8 cellular contexts compared by ENCODE assay signal in genomic region chr1:161013104-161013590, GRCh38. TPM values are rescaled to one million over a fixed set of nuclear protein-coding genes. Genes with fewer than 3 reads are reported as not detected.
DNase-seq lines count a peak whose midpoint lies in the region; ATAC-seq and TF ChIP-seq lines count a peak whose summit lies in the region.

No MANE protein-coding gene starts in this region.

- no peak overlapping the region for H2BK120ac ChIP-seq in neuronal stem cell (ENCODE audit: low read depth, low read length)

- no peak overlapping the region for H3K4ac ChIP-seq in neuronal stem cell (ENCODE audit: low read length)

- peaks cover 78% of the 10 kb centered on the region for H3K79me2 ChIP-seq in MM.1S (ENCODE audit: low read length)

- H4K20me1 ChIP-seq in MM.1S (ENCODE audit: insufficient read depth, low read length), result no peaks in the 10 kb centered on the region

- H2BK15ac ChIP-seq in neuronal stem cell (ENCODE audit: low read length), result no peak overlapping the region

- H3K9ac ChIP-seq in MM.1S (ENCODE audit: low read length), result peak overlapping the region; percentile 36; the same call in 1 of the 2 replicates
- peak overlapping the region; percentile 52 to 70 for H3K9ac ChIP-seq in duodenal mucosa (ENCODE audit: low read depth in 1 of 2, low read length in 2 of 2)
- H3K9ac ChIP-seq in neuronal stem cell (ENCODE audit: low read depth, low read length, poor library complexity), result no peak overlapping the region

- H3K79me1 ChIP-seq in neuronal stem cell (ENCODE audit: low read depth, low read length), result no peaks in the 10 kb centered on the region

- no CpG with 5 or more reads among the region's 1 CpG for WGBS in neuronal stem cell (ENCODE audit: extremely low coverage in 2 of 2, insufficient read length in 2 of 2, insufficient replicate concordance in 1 of 2), 2 donors

- H3K4me2 ChIP-seq in MM.1S (ENCODE audit: low read depth, low read length), result peak overlapping the region; percentile 89
- H3K4me2 ChIP-seq in neuronal stem cell (ENCODE audit: insufficient read depth, low read length, poor library complexity, severe bottlenecking), result no peak overlapping the region

- no peak overlapping the region for H3K14ac ChIP-seq in neuronal stem cell (ENCODE audit: low read length)

- no peak overlapping the region for H3K23ac ChIP-seq in neuronal stem cell (ENCODE audit: low read depth, low read length, poor library complexity)

- H4K8ac ChIP-seq in neuronal stem cell (ENCODE audit: low read depth, low read length), result no peak overlapping the region

- H2AFZ ChIP-seq in MM.1S (ENCODE audit: low read length) (no peak overlapping the region), neuronal stem cell (ENCODE audit: low read length) (peak overlapping the region; percentile 78)

- H3K9me2 ChIP-seq in MM.1S (replicated peaks; ENCODE audit: insufficient read depth, low read length), result no peaks in the 10 kb centered on the region

- no peak overlapping the region for H2BK12ac ChIP-seq in neuronal stem cell (ENCODE audit: low read length)

- H4K91ac ChIP-seq in neuronal stem cell (ENCODE audit: low read depth, low read length, poor library complexity), result no peak overlapping the region

- H3K27ac ChIP-seq in MM.1S (ENCODE audit: low read length), result peak overlapping the region; percentile 88
- peak overlapping the region; percentile 89 for H3K27ac ChIP-seq in duodenal mucosa (ENCODE audit: low read depth, low read length)
- H3K27ac ChIP-seq in neuronal stem cell (replicated peaks; ENCODE audit: low read length), result no peak overlapping the region

- H3K36me3 ChIP-seq in MM.1S (replicated peaks; ENCODE audit: insufficient read depth, low read length) (no peaks in the 10 kb centered on the region), duodenal mucosa (ENCODE audit: control insufficient read depth in 1 of 2, insufficient read depth in 2 of 2, low read length in 2 of 2) (no peaks in the 10 kb centered on the region), neuronal stem cell (replicated peaks in 1 of 2; ENCODE audit: control insufficient read depth in 2 of 2, insufficient read depth in 2 of 2, low read length in 2 of 2) (no peaks in the 10 kb centered on the region)

- H3K9me3 ChIP-seq in MM.1S (replicated peaks; ENCODE audit: insufficient read depth, low read length), result no peaks in the 10 kb centered on the region
- H3K9me3 ChIP-seq in duodenal mucosa (ENCODE audit: control insufficient read depth in 1 of 2, low read length in 2 of 2), result no peaks in the 10 kb centered on the region
- H3K9me3 ChIP-seq in neuronal stem cell (replicated peaks in 1 of 2; ENCODE audit: control insufficient read depth in 2 of 2, insufficient read depth in 1 of 2, low read depth in 1 of 2, low read length in 2 of 2), result no peaks in the 10 kb centered on the region

- DNase-seq in MM.1S (no peak), neuronal stem cell (ENCODE audit: low spot score) (no peak), cerebellum (ENCODE audit: low spot score) (no peak), NK-92 (lab: John Stamatoyannopoulos, UW; ENCODE audit: unreplicated experiment) (no peak), GM19238 (ENCODE audit: insufficient read length, low spot score) (no peak)

- TF ChIP-seq CTCF in MM.1S (IDR thresholded peaks at IDR 0.05; ENCODE audit: low read length), result no peak

- H3K4me1 ChIP-seq in MM.1S (ENCODE audit: low read length) (peaks cover 16% of the 10 kb centered on the region), duodenal mucosa (ENCODE audit: control insufficient read depth in 1 of 2, insufficient read depth in 2 of 2, low read length in 2 of 2) (peaks cover 27 to 33% of the 10 kb centered on the region in 2 donors), neuronal stem cell (ENCODE audit: control insufficient read depth in 2 of 2, insufficient read depth in 1 of 2, low read depth in 1 of 2, low read length in 2 of 2) (peaks cover 4 to 8% of the 10 kb centered on the region in 2 donors)

- H3K27me3 ChIP-seq in MM.1S (replicated peaks; ENCODE audit: insufficient read depth, low read length), result no peaks in the 10 kb centered on the region
- H3K27me3 ChIP-seq in duodenal mucosa (ENCODE audit: control insufficient read depth in 1 of 2, insufficient read depth in 2 of 2, low read length in 2 of 2), result no peaks in the 10 kb centered on the region
- H3K27me3 ChIP-seq in neuronal stem cell (ENCODE audit: control insufficient read depth in 3 of 3, insufficient read depth in 3 of 3, low read depth in 1 of 3, low read length in 3 of 3), result peaks cover 0 to 2% (median 0%) of the 10 kb centered on the region in 3 experiments

- no peak overlapping the region for H3K18ac ChIP-seq in neuronal stem cell (ENCODE audit: low read length)

- peak overlapping the region; percentile 51 for H3K4me3 ChIP-seq in MM.1S (ENCODE audit: low read length)
- H3K4me3 ChIP-seq in duodenal mucosa (ENCODE audit: low read depth in 1 of 2, low read length in 2 of 2), result peak overlapping the region; percentile 58 to 71
- no peak overlapping the region for H3K4me3 ChIP-seq in neuronal stem cell (ENCODE audit: low read length in 2 of 2)

- ATAC-seq in GM21367 (IDR thresholded peaks at IDR 0.05; ENCODE audit: unreplicated experiment) (peak; percentile 23), HG03135 (IDR thresholded peaks at IDR 0.05; ENCODE audit: unreplicated experiment) (no peak)

- H3F3A ChIP-seq in MM.1S (ENCODE audit: insufficient read depth, low read length), result peaks cover 19% of the 10 kb centered on the region

- no peak overlapping the region for H2AK5ac ChIP-seq in neuronal stem cell (ENCODE audit: low read depth, low read length)

- no peak overlapping the region for H2BK5ac ChIP-seq in neuronal stem cell (ENCODE audit: low read length)

RNA-seq across cellular contexts. Expression of gene F11R, which starts 7.8 kb away (rescaled TPM):
- 15.6 TPM for polyA plus RNA-seq in neuronal stem cell (2013, experiment 1 of 2)
- polyA plus RNA-seq in neuronal stem cell (2013, experiment 2 of 2), result 16.1 TPM
- total RNA-seq in cerebellum, result 8.9 TPM

RNA-seq across cellular contexts. Expression of gene TSTD1, which starts 25.6 kb away (rescaled TPM):
- 49.5 TPM for polyA plus RNA-seq in neuronal stem cell (2013, experiment 1 of 2)
- polyA plus RNA-seq in neuronal stem cell (2013, experiment 2 of 2), result 50.2 TPM
- 21.6 TPM for total RNA-seq in cerebellum

RNA-seq across cellular contexts. Expression of gene USF1, which starts 32.6 kb away (rescaled TPM):
- polyA plus RNA-seq in neuronal stem cell (2013, experiment 1 of 2), result 37.4 TPM
- 35.9 TPM for polyA plus RNA-seq in neuronal stem cell (2013, experiment 2 of 2)
- 61.5 TPM for total RNA-seq in cerebellum

RNA-seq across cellular contexts. Expression of gene ARHGAP30, which starts 56.5 kb away (rescaled TPM):
- polyA plus RNA-seq in neuronal stem cell (2013, experiment 1 of 2), result 0.11 TPM
- 0.04 TPM for polyA plus RNA-seq in neuronal stem cell (2013, experiment 2 of 2)
- 1.00 TPM for total RNA-seq in cerebellum

RNA-seq across cellular contexts. Expression of gene ITLN2, which starts 58.5 kb away (rescaled TPM):
- polyA plus RNA-seq in neuronal stem cell (2013, experiment 1 of 2), result not detected
- not detected for polyA plus RNA-seq in neuronal stem cell (2013, experiment 2 of 2)
- total RNA-seq in cerebellum, result not detected

Comparison
In these comparisons a context has a peak if more than half of its experiments do, and no peak if none do; other contexts are left out.
1. H3K4me3 ChIP-seq: peak in MM.1S (single experiment) and duodenal mucosa (2 of 2); none in neuronal stem cell (0 of 2).